In genomic region chr19:10565567-10566407, GRCh38 we compare ENCODE assay signal across 8 cellular contexts. TPM values are rescaled to one million over a fixed set of nuclear protein-coding genes. Genes with fewer than 3 reads are reported as not detected.
A peak's percentile ranks its signal among the peaks of the same experiment; 100 is the strongest.
DNase-seq lines count a peak whose midpoint lies in the region; ATAC-seq and TF ChIP-seq lines count a peak whose summit lies in the region.

Gene KRI1 (minus strand): TSS chr19:10566010. CDS start chr19:10565999, 11 bp downstream.

- peak; percentile 37 for ATAC-seq in HG02610 (IDR thresholded peaks at IDR 0.05; ENCODE audit: unreplicated experiment)
- ATAC-seq in activated naive CD4-positive, alpha-beta T cell treated with anti-CD3 and anti-CD28 coated beads, Interleukin-2, amount 50 U/mL, for 72 hours, result peak; percentile 52 to 57
- peak; percentile 73 for ATAC-seq in thoracic aorta (ENCODE audit: insufficient number of reproducible peaks, low FRiP score, low read depth)

- H3K27me3 ChIP-seq in thoracic aorta (replicated peaks; ENCODE audit: insufficient read depth), result no peaks in the 10 kb centered on the region

- DNase-seq in GM10266 (ENCODE audit: extremely low spot score) (peak; percentile 99), NCI-H1105 (lab: John Stamatoyannopoulos, UW) (peak; percentile 93), SKM-1 (lab: John Stamatoyannopoulos, UW; ENCODE audit: unreplicated experiment) (peak; percentile 97), glutamatergic neuron (peak; percentile 98), osteocyte (ENCODE audit: extremely low spot score, unreplicated experiment) (peak; percentile 99), thoracic aorta (ENCODE audit: low spot score) (peak; percentile 95)
- peak; percentile 100 for DNase-seq in activated naive CD4-positive, alpha-beta T cell treated with anti-CD3 and anti-CD28 coated beads, Interleukin-2, amount 50 U/mL, for 72 hours (ENCODE audit: low spot score in 2 of 2)

- H3K4me1 Mint-ChIP-seq in glutamatergic neuron (ENCODE audit: low read depth, unreplicated experiment), result peaks cover 19% of the 10 kb centered on the region
- peaks cover 38% of the 10 kb centered on the region for H3K4me1 Mint-ChIP-seq in osteocyte (ENCODE audit: unreplicated experiment)

- peaks cover 28 to 37% of the 10 kb centered on the region in 2 donors for H3K4me1 ChIP-seq in thoracic aorta (ENCODE audit: control insufficient read depth in 1 of 2, low read depth in 2 of 2)

- H3K36me3 ChIP-seq in thoracic aorta, result no peaks in the 10 kb centered on the region

- H3K36me3 Mint-ChIP-seq in activated naive CD4-positive, alpha-beta T cell treated with anti-CD3 and anti-CD28 coated beads, Interleukin-2, amount 50 U/mL, for 72 hours, result peaks cover 35 to 44% of the 10 kb centered on the region in 2 donors
- H3K36me3 Mint-ChIP-seq in glutamatergic neuron (ENCODE audit: unreplicated experiment) (no peaks in the 10 kb centered on the region), osteocyte (ENCODE audit: unreplicated experiment) (peaks cover 5% of the 10 kb centered on the region)

- peak within 1 kb of the TSS; percentile 96 for H3K4me3 ChIP-seq in thoracic aorta

- H3K27me3 Mint-ChIP-seq in glutamatergic neuron (ENCODE audit: unreplicated experiment), result peaks cover 7% of the 10 kb centered on the region
- H3K27me3 Mint-ChIP-seq in osteocyte (ENCODE audit: unreplicated experiment), result no peaks in the 10 kb centered on the region

- H3K27ac ChIP-seq in thoracic aorta, result peak within 1 kb of the TSS; percentile 84 to 90

- no peaks in the 10 kb centered on the region for H3K9me3 ChIP-seq in thoracic aorta

- H3K4me3 Mint-ChIP-seq in glutamatergic neuron (ENCODE audit: unreplicated experiment) (peak within 1 kb of the TSS; percentile 98), osteocyte (ENCODE audit: unreplicated experiment) (peak within 1 kb of the TSS; percentile 87)

- TF ChIP-seq CTCF in GM10266 (IDR thresholded peaks at IDR 0.05; ENCODE audit: control insufficient read depth, insufficient read depth, low read depth, missing control alignments), result peak; percentile 5
- TF ChIP-seq CTCF in glutamatergic neuron (IDR thresholded peaks at IDR 0.05; ENCODE audit: partially characterized antibody, unreplicated experiment), result peak; percentile 85
- TF ChIP-seq CTCF in osteocyte (IDR thresholded peaks at IDR 0.05), result peak; percentile 30
- peak; percentile 46 for TF ChIP-seq CTCF in thoracic aorta (IDR thresholded peaks at IDR 0.05)

- H3K27ac Mint-ChIP-seq in activated naive CD4-positive, alpha-beta T cell treated with anti-CD3 and anti-CD28 coated beads, Interleukin-2, amount 50 U/mL, for 72 hours, result peak within 1 kb of the TSS; percentile 95 to 97
- H3K27ac Mint-ChIP-seq in glutamatergic neuron (ENCODE audit: unreplicated experiment), result peak within 1 kb of the TSS; percentile 91
- H3K27ac Mint-ChIP-seq in osteocyte (ENCODE audit: unreplicated experiment), result peak within 1 kb of the TSS; percentile 88

- H3K9me3 Mint-ChIP-seq in activated naive CD4-positive, alpha-beta T cell treated with anti-CD3 and anti-CD28 coated beads, Interleukin-2, amount 50 U/mL, for 72 hours, result no peaks in the 10 kb centered on the region
- peaks cover 7% of the 10 kb centered on the region for H3K9me3 Mint-ChIP-seq in glutamatergic neuron (ENCODE audit: unreplicated experiment)
- no peaks in the 10 kb centered on the region for H3K9me3 Mint-ChIP-seq in osteocyte (ENCODE audit: unreplicated experiment)

RNA-seq across cellular contexts. Expression of gene KRI1, which starts in this region (rescaled TPM):
- 10 to 100 TPM; 55.6 to 62.7 TPM for total RNA-seq in activated naive CD4-positive, alpha-beta T cell treated with anti-CD3 and anti-CD28 coated beads, Interleukin-2, amount 50 U/mL, for 72 hours
- total RNA-seq in glutamatergic neuron (ENCODE audit: unreplicated experiment), result 24.1 TPM
- total RNA-seq in osteocyte, result 29.0 and 29.3 TPM in 2 replicates
- 10 to 100 TPM; 14.4 to 37.7 TPM for total RNA-seq in thoracic aorta

Comparison
In these comparisons a context has a peak if more than half of its experiments do, and no peak if none do; other contexts are left out.
1. Peak in every context shown above with its lines: DNase-seq, ATAC-seq, H3K4me3 ChIP-seq and H3K27ac ChIP-seq.
2. CTCF ChIP-seq: peak in every context shown above with its lines; median percentile 85 in glutamatergic neuron; 46 in thoracic aorta; 30 in osteocyte; 5 in GM10266.